Comparison of ENCODE assay signal across 8 cellular contexts in genomic region chr7:149771696-149772235, GRCh38. TPM values are rescaled to one million over a fixed set of nuclear protein-coding genes. Genes with fewer than 3 reads are reported as not detected.
DNase-seq lines count a peak whose midpoint lies in the region; ATAC-seq and TF ChIP-seq lines count a peak whose summit lies in the region.

No MANE protein-coding gene starts in this region.

- H3K4me1 Mint-ChIP-seq in H9: peaks cover 6 to 24% of the 10 kb centered on the region in 2 experiments

- H3K9ac ChIP-seq in H9 (ENCODE audit: extremely low read depth, insufficient read length, low read length) (no peak overlapping the region), SK-N-MC (ENCODE audit: insufficient read length) (no peak overlapping the region)

- peaks cover 89% of the 10 kb centered on the region for H3K27me3 Mint-ChIP-seq in H9 (ENCODE audit: low read depth)

- H4K91ac ChIP-seq in H9 (ENCODE audit: insufficient read length, low read depth, low read length): no peak overlapping the region

- H3K4me3 ChIP-seq in SK-N-MC (peak overlapping the region; percentile 91), ovary (peak overlapping the region; percentile 52), thymus (ENCODE audit: low read length) (peak overlapping the region; percentile 81)

- H3K18ac ChIP-seq in H9 (ENCODE audit: insufficient read length, low read depth, low read length): no peak overlapping the region

- H2BK20ac ChIP-seq in H9 (ENCODE audit: low read depth, low read length, poor library complexity, severe bottlenecking): no peak overlapping the region

- no peaks in the 10 kb centered on the region for H3K79me2 ChIP-seq in H9 (ENCODE audit: insufficient read depth, low read length)

- H3K14ac ChIP-seq in H9 (ENCODE audit: insufficient read depth, low read length): no peak overlapping the region

- H2BK15ac ChIP-seq in H9 (ENCODE audit: low read depth, low read length): no peak overlapping the region

- TF ChIP-seq CTCF in H9 (conservative IDR thresholded peaks at IDR 0.05) (no peak), ovary (IDR thresholded peaks at IDR 0.05) (no peak)

- no peak overlapping the region for H3K23ac ChIP-seq in H9 (ENCODE audit: insufficient read length, low read depth, low read length)

- no peaks in the 10 kb centered on the region for H3K4me1 ChIP-seq in H9 (ENCODE audit: insufficient read depth, low read length)
- H3K4me1 ChIP-seq in ovary (ENCODE audit: insufficient read depth): peaks cover 7% of the 10 kb centered on the region
- H3K4me1 ChIP-seq in thymus (ENCODE audit: control insufficient read depth, insufficient read depth, low read length): peaks cover 11% of the 10 kb centered on the region

- no peak overlapping the region for H4K5ac ChIP-seq in H9 (ENCODE audit: insufficient read length, low read depth, low read length)

- no peak overlapping the region; a peak in 1 of 7 replicates for H3K27ac Mint-ChIP-seq in H9

- H3K9me3 Mint-ChIP-seq in H9: no peaks in the 10 kb centered on the region

- no peak for TF ChIP-seq POLR2A in ovary (IDR thresholded peaks at IDR 0.05)

- H2BK120ac ChIP-seq in H9 (ENCODE audit: low read depth, low read length, poor library complexity, severe bottlenecking): no peak overlapping the region

- no peak overlapping the region for H4K8ac ChIP-seq in H9 (replicated peaks; ENCODE audit: insufficient read length, low read depth, low read length)

- H3K56ac ChIP-seq in H9 (ENCODE audit: insufficient read length, low read depth, low read length): no peak overlapping the region

- peak; percentile 96 for ATAC-seq in Right ventricle myocardium inferior

- no peaks in the 10 kb centered on the region for H3K79me1 ChIP-seq in H9 (ENCODE audit: insufficient read depth, low read depth, low read length, poor library complexity, severe bottlenecking)

- TF ChIP-seq EP300 in ovary (IDR thresholded peaks at IDR 0.05): no peak

- no peaks in the 10 kb centered on the region for H4K20me1 ChIP-seq in H9 (ENCODE audit: control insufficient read depth, insufficient read depth, insufficient read length)

- DNase-seq in GDM1 (lab: John Stamatoyannopoulos, UW): peak; percentile 95
- peak; percentile 94 for DNase-seq in H9
- peak; percentile 85 for DNase-seq in M059J (ENCODE audit: low read depth)
- DNase-seq in SK-N-MC (ENCODE audit: low read depth, low spot score): peak; percentile 56
- DNase-seq in activated naive CD4-positive, alpha-beta T cell treated with anti-CD3 and anti-CD28 coated beads, Interleukin-2, amount 50 U/mL, for 16 hours: peak; percentile 87
- peak; percentile 96 for DNase-seq in Right ventricle myocardium inferior (ENCODE audit: missing footprints)
- DNase-seq in ovary: peak; percentile 92 to 95 (median 93)

- peaks cover 15% of the 10 kb centered on the region for H3K23me2 ChIP-seq in H9 (ENCODE audit: insufficient read length, low read depth, low read length, poor library complexity, severe bottlenecking)

- H3K9me3 ChIP-seq in H9 (ENCODE audit: control insufficient read depth, low read depth, low read length): no peaks in the 10 kb centered on the region
- H3K9me3 ChIP-seq in SK-N-MC (ENCODE audit: low read depth, low read length): no peaks in the 10 kb centered on the region
- no peaks in the 10 kb centered on the region for H3K9me3 ChIP-seq in ovary
- no peaks in the 10 kb centered on the region for H3K9me3 ChIP-seq in thymus (ENCODE audit: control insufficient read depth)

- no peaks in the 10 kb centered on the region for H3K36me3 Mint-ChIP-seq in H9 (ENCODE audit: insufficient read depth in 1 of 3, low read depth in 3 of 3)

- no peak overlapping the region for H3T11ph ChIP-seq in H9 (ENCODE audit: low read length)

- peak overlapping the region; percentile 61 to 81 for H3K4me3 Mint-ChIP-seq in H9

- peaks cover 9% of the 10 kb centered on the region; the same call in 1 of the 2 replicates for H3K36me3 ChIP-seq in SK-N-MC (ENCODE audit: insufficient read depth, low read length)
- H3K36me3 ChIP-seq in ovary: no peaks in the 10 kb centered on the region
- H3K36me3 ChIP-seq in thymus (ENCODE audit: control insufficient read depth, insufficient read depth): peaks cover 5% of the 10 kb centered on the region

- no peak overlapping the region for H2BK12ac ChIP-seq in H9 (ENCODE audit: insufficient read length, low read depth, low read length)

- intact Hi-C loops in Right ventricle myocardium inferior (cut with DNase I) (loop anchor here (2.0 to 5.0 kb wide), 2 partner anchors 67 to 101 kb away; partner anchors contain the start of genes ATP6V0E2 and ZNF862), ovary (cut with DNase I) (no loop called here)

- no peak overlapping the region for H2AK5ac ChIP-seq in H9 (ENCODE audit: insufficient read length, low read length)

- H3K27me3 ChIP-seq in H9 (ENCODE audit: insufficient read depth, low read length): peaks cover 56% of the 10 kb centered on the region
- H3K27me3 ChIP-seq in ovary: no peaks in the 10 kb centered on the region
- peaks cover 25% of the 10 kb centered on the region for H3K27me3 ChIP-seq in thymus (ENCODE audit: control insufficient read depth, insufficient read depth)

- no peak overlapping the region for H3K27ac ChIP-seq in H9 (ENCODE audit: insufficient read length, low read depth, low read length)
- H3K27ac ChIP-seq in SK-N-MC: peak overlapping the region; percentile 62; the same call in 1 of the 2 replicates
- peak overlapping the region in 1 of 2 donors; percentile 38 for H3K27ac ChIP-seq in ovary
- peak overlapping the region; percentile 87 for H3K27ac ChIP-seq in thymus (ENCODE audit: low read depth)

- no CpG with 5 or more reads among the region's 39 CpGs for WGBS in H9 (ENCODE audit: extremely low coverage, insufficient read length, low lambda C conversion rate)
- 0 to 5% (median 1%) methylated on average over 26 to 39 of the region's 39 CpGs for WGBS in ovary, 3 donors
- WGBS in thymus: under 1% methylated on average over 39 of the region's 39 CpGs

- peak overlapping the region; percentile 38 for H3K4me2 ChIP-seq in H9 (ENCODE audit: insufficient read depth, insufficient read length, low read length)

- H3K4ac ChIP-seq in H9 (ENCODE audit: low read depth, low read length): no peak overlapping the region

- H2AFZ ChIP-seq in H9 (ENCODE audit: low read length): no peak overlapping the region

- H2BK5ac ChIP-seq in H9 (ENCODE audit: insufficient read length, low read length): no peak overlapping the region

RNA-seq across cellular contexts. Expression of gene ZNF467, which starts 1.6 kb away (rescaled TPM):
- 0.31 and 0.35 TPM in 2 replicates for total RNA-seq in H9 (2021)
- 0.96 TPM in 1 of 2 replicates, not detected in the other for total RNA-seq in M059J (2014; rRNA removed; shearing (Covaris generic))
- 7.0 TPM for total RNA-seq in Right ventricle myocardium inferior
- 10 to 100 TPM in 5 of 7 donors, 1 to 10 TPM in 2; 4.2 to 23.7 (median 12.3) TPM for total RNA-seq in ovary
- 1 to 10 TPM; 2.3 to 4.6 TPM for polyA plus RNA-seq in ovary
- polyA plus RNA-seq in thymus: 8.8 TPM
